In the genomic region with DNA sequence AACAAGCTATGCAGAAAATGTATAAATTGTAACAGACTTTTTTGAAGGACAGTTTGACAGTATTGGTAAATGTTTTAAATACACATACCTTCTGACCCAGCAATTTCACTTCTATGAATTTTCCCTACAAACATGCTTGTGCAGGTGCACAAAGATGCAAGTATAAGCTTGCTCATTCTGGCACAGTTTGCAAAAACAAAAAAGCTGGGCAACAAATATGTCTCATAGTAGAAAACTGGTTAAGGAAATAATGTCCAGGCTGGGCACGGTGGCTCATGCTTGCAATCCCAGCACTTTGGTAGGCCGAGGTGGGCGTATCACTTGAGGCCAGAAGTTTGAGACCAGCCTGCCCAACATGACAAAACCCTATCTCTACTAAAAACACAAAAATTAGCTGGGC, we compare ENCODE assay signal across 29 cellular contexts.
"Had no signal": no experiment of that assay in that cellular context is flagged by ENCODE, and none has a peak within 500 bp of the region (broad histone marks: within the 10 kb centered on the region; RNA-seq: fewer than 3 reads in every experiment).

No MANE protein-coding gene starts in this region.

- H3K4me1 ChIP-seq: ascending aorta, body of pancreas had no signal

- H3K27me3 ChIP-seq: ascending aorta, body of pancreas, cardiac muscle cell had no signal

- H3K4me3 Mint-ChIP-seq: activated B cell treated with CpG ODN at 0.5 μM for 24 hours; activated CD4-positive, alpha-beta T cell treated with anti-CD3 and anti-CD28 coated beads, Interleukin-2, amount 10 ng/mL, durations not matched to agents 24 days and 14 days; activated CD8-positive, alpha-beta memory T cell treated with anti-CD3 and anti-CD28 coated beads, Interleukin-2, amount 10 ng/mL, durations not matched to agents 7 days and 5 days; activated naive CD4-positive, alpha-beta T cell treated with anti-CD3 and anti-CD28 coated beads, Interleukin-2, amount 50 U/mL, for 24 hours; activated T-cell treated with anti-CD3 and anti-CD28 coated beads, Interleukin-2, amount 50 U/mL, for 24 hours; activated T-helper 1 cell treated with anti-CD3 and anti-CD28 coated beads, Interleukin-12 subunit alpha, Interleukin-12 subunit beta, Interleukin-2, Interleukin-4 antibody, amounts not matched to agents 30 ng/mL and 10 ng/mL and 1 ng/mL, durations not matched to agents 14 hours and 24 hours and 36 hours; T-cell had no signal

- ATAC-seq: activated CD8-positive, alpha-beta memory T cell treated with anti-CD3 and anti-CD28 coated beads, Interleukin-2, amount 10 ng/mL, durations not matched to agents 7 days and 5 days; body of pancreas; PC-3; Right ventricle myocardium inferior; T-cell had no signal

- H3K4me1 Mint-ChIP-seq: activated CD4-positive, alpha-beta T cell treated with anti-CD3 and anti-CD28 coated beads, Interleukin-2, amount 10 ng/mL, durations not matched to agents 24 days and 14 days; activated CD8-positive, alpha-beta memory T cell treated with anti-CD3 and anti-CD28 coated beads, Interleukin-2, amount 10 ng/mL, durations not matched to agents 7 days and 5 days; activated naive CD4-positive, alpha-beta T cell treated with anti-CD3 and anti-CD28 coated beads, Interleukin-2, amount 50 U/mL, for 24 hours; T-cell had no signal

- H3K4me3 ChIP-seq: ascending aorta, body of pancreas, cardiac muscle cell, SK-N-MC had no signal

- H3K36me3 Mint-ChIP-seq: activated CD8-positive, alpha-beta memory T cell treated with anti-CD3 and anti-CD28 coated beads, Interleukin-2, amount 10 ng/mL, durations not matched to agents 7 days and 5 days; activated naive CD4-positive, alpha-beta T cell treated with anti-CD3 and anti-CD28 coated beads, Interleukin-2, amount 50 U/mL, for 24 hours; T-cell had no signal

- H3K27ac Mint-ChIP-seq: activated B cell treated with CpG ODN at 0.5 μM for 24 hours; activated CD4-positive, alpha-beta T cell treated with anti-CD3 and anti-CD28 coated beads, Interleukin-2, amount 10 ng/mL, durations not matched to agents 24 days and 14 days; activated CD8-positive, alpha-beta memory T cell treated with anti-CD3 and anti-CD28 coated beads, Interleukin-2, amount 10 ng/mL, durations not matched to agents 7 days and 5 days; activated naive CD4-positive, alpha-beta T cell treated with anti-CD3 and anti-CD28 coated beads, Interleukin-2, amount 50 U/mL, for 24 hours; activated T-cell treated with anti-CD3 and anti-CD28 coated beads, Interleukin-2, amount 50 U/mL, for 24 hours; activated T-helper 1 cell treated with anti-CD3 and anti-CD28 coated beads, Interleukin-12 subunit alpha, Interleukin-12 subunit beta, Interleukin-2, Interleukin-4 antibody, amounts not matched to agents 30 ng/mL and 10 ng/mL and 1 ng/mL, durations not matched to agents 14 hours and 24 hours and 36 hours; T-cell had no signal

- H3K9me3 Mint-ChIP-seq: activated B cell treated with CpG ODN at 0.5 μM for 24 hours; activated CD4-positive, alpha-beta T cell treated with anti-CD3 and anti-CD28 coated beads, Interleukin-2, amount 10 ng/mL, durations not matched to agents 24 days and 14 days; activated naive CD4-positive, alpha-beta T cell treated with anti-CD3 and anti-CD28 coated beads, Interleukin-2, amount 50 U/mL, for 24 hours; activated T-cell treated with anti-CD3 and anti-CD28 coated beads, Interleukin-2, amount 50 U/mL, for 24 hours; activated T-helper 1 cell treated with anti-CD3 and anti-CD28 coated beads, Interleukin-12 subunit alpha, Interleukin-12 subunit beta, Interleukin-2, Interleukin-4 antibody, amounts not matched to agents 30 ng/mL and 10 ng/mL and 1 ng/mL, durations not matched to agents 14 hours and 24 hours and 36 hours; T-cell had no signal

- H3K27ac ChIP-seq: ascending aorta, body of pancreas, cardiac muscle cell, SK-N-MC had no signal

- DNase-seq: activated B cell treated with CpG ODN at 0.5 μM for 24 hours; activated CD4-positive, alpha-beta T cell treated with anti-CD3 and anti-CD28 coated beads for 1 hour; activated CD4-positive, alpha-beta T cell treated with anti-CD3 and anti-CD28 coated beads, Interleukin-2, amount 10 ng/mL, durations not matched to agents 24 days and 14 days; activated CD4-positive, alpha-beta T cell treated with anti-CD3 and anti-CD28 coated beads, Interleukin-2, amount 50 U/mL, for 48 hours; activated CD8-positive, alpha-beta memory T cell treated with anti-CD3 and anti-CD28 coated beads, Interleukin-2, amount 10 ng/mL, durations not matched to agents 7 days and 5 days; activated effector memory CD4-positive, alpha-beta T cell treated with Interleukin-2 at 50 U/mL for 16 hours; activated naive CD4-positive, alpha-beta T cell; activated T-cell treated with anti-CD3 and anti-CD28 coated beads, Interleukin-2, amount 50 U/mL, for 24 hours; body of pancreas; Kasumi-1; KBM-7; NCI-H1048; NCI-H146; NCI-H187 treated with DMSO at 0.1 percent for 48 hours; NCI-H2107; NCI-H2171 treated with DMSO at 0.1 percent for 48 hours; NCI-H226; NCI-H510A; NCI-H526 treated with DMSO at 0.1 percent for 48 hours; PC-3; T-cell; T-helper 2 cell; T1000 had no signal
